16 cellular contexts compared by ENCODE assay signal in the genomic region with DNA sequence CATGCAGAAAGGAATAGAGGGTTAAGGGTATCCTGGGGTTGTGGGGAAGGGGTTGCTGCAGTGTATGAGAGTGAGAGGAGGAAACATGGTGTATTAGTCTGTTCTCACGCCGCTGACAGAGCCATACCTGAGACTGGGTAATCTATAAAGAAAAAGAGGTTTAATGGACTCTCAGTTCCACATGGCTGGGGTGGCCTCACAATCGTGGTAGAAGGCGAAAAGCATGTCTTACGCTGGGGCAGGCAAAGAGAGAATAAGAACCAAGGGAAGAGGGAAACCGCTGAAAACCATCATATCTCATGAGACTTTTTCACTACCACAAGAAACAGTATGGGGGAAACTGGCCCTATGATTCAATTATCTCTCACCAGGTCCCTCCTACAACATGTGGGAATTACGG.
"Had no signal": no experiment of that assay in that cellular context is flagged by ENCODE, and none has a peak within 500 bp of the region (broad histone marks: within the 10 kb centered on the region; RNA-seq: fewer than 3 reads in every experiment).

No MANE protein-coding gene starts in this region.

- H3K27ac Mint-ChIP-seq: activated B cell treated with CpG ODN at 0.5 μM for 24 hours; activated CD4-positive, alpha-beta memory T cell treated with anti-CD3 and anti-CD28 coated beads, Interleukin-2, amount 10 ng/mL, durations not matched to agents 7 days and 5 days; activated CD8-positive, alpha-beta memory T cell treated with anti-CD3 and anti-CD28 coated beads, Interleukin-2, amount 10 ng/mL, durations not matched to agents 7 days and 5 days; activated T-helper 17 cell treated with anti-CD3 and anti-CD28 coated beads, Interleukin-2, amount 50 U/mL, for 72 hours; natural killer cell treated with Interleukin-12 subunit alpha and Interleukin-12 subunit beta and Interleukin-15 and Interleukin-18, amount 100 ng/mL, for 72 hours; stimulated activated naive B cell treated with anti-CD40 and anti-IgM and Interleukin-4, amounts not matched to agents 10 μg/mL and 1 μg/mL and 100 μg/mL, for 72 hours; T-helper 2 cell treated with Interferon-gamma antibody and Interleukin-4, amounts not matched to agents 5 μg/mL and 100 μg/mL, for 36 hours had no signal

- ATAC-seq: activated CD8-positive, alpha-beta memory T cell treated with anti-CD3 and anti-CD28 coated beads, Interleukin-2, amount 10 ng/mL, durations not matched to agents 7 days and 5 days; activated T-helper 17 cell treated with anti-CD3 and anti-CD28 coated beads, Interleukin-2, amount 50 U/mL, for 72 hours; lower lobe of right lung; natural killer cell treated with Interleukin-12 subunit alpha and Interleukin-12 subunit beta and Interleukin-15 and Interleukin-18, amount 100 ng/mL, for 72 hours; stimulated activated naive B cell treated with anti-CD40 and anti-IgM and Interleukin-4, amounts not matched to agents 10 μg/mL and 1 μg/mL and 100 μg/mL, for 72 hours had no signal

- H3K4me1 Mint-ChIP-seq: activated B cell treated with CpG ODN at 0.5 μM for 24 hours, brain had no signal

- H3K9me3 ChIP-seq: lower lobe of right lung had no signal

- H3K36me3 ChIP-seq: lower lobe of right lung had no signal

- H3K4me3 Mint-ChIP-seq: activated B cell treated with CpG ODN at 0.5 μM for 24 hours; activated CD4-positive, alpha-beta memory T cell treated with anti-CD3 and anti-CD28 coated beads, Interleukin-2, amount 10 ng/mL, durations not matched to agents 7 days and 5 days; activated CD8-positive, alpha-beta memory T cell treated with anti-CD3 and anti-CD28 coated beads, Interleukin-2, amount 10 ng/mL, durations not matched to agents 7 days and 5 days; activated T-helper 17 cell treated with anti-CD3 and anti-CD28 coated beads, Interleukin-2, amount 50 U/mL, for 72 hours; brain; natural killer cell treated with Interleukin-12 subunit alpha and Interleukin-12 subunit beta and Interleukin-15 and Interleukin-18, amount 100 ng/mL, for 72 hours; stimulated activated naive B cell treated with anti-CD40 and anti-IgM and Interleukin-4, amounts not matched to agents 10 μg/mL and 1 μg/mL and 100 μg/mL, for 72 hours; T-helper 2 cell treated with Interferon-gamma antibody and Interleukin-4, amounts not matched to agents 5 μg/mL and 100 μg/mL, for 36 hours had no signal

- H3K27ac ChIP-seq: dorsolateral prefrontal cortex, lower lobe of right lung had no signal

- H3K27me3 Mint-ChIP-seq: activated B cell treated with CpG ODN at 0.5 μM for 24 hours; activated CD4-positive, alpha-beta memory T cell treated with anti-CD3 and anti-CD28 coated beads, Interleukin-2, amount 10 ng/mL, durations not matched to agents 7 days and 5 days; activated CD8-positive, alpha-beta memory T cell treated with anti-CD3 and anti-CD28 coated beads, Interleukin-2, amount 10 ng/mL, durations not matched to agents 7 days and 5 days; activated T-helper 17 cell treated with anti-CD3 and anti-CD28 coated beads, Interleukin-2, amount 50 U/mL, for 72 hours; brain; natural killer cell treated with Interleukin-12 subunit alpha and Interleukin-12 subunit beta and Interleukin-15 and Interleukin-18, amount 100 ng/mL, for 72 hours; stimulated activated naive B cell treated with anti-CD40 and anti-IgM and Interleukin-4, amounts not matched to agents 10 μg/mL and 1 μg/mL and 100 μg/mL, for 72 hours had no signal

- H3K4me3 ChIP-seq: dorsolateral prefrontal cortex, lower lobe of right lung had no signal

- DNase-seq: activated B cell treated with CpG ODN at 0.5 μM for 24 hours; activated CD4-positive, alpha-beta memory T cell treated with anti-CD3 and anti-CD28 coated beads, Interleukin-2, amount 10 ng/mL, durations not matched to agents 7 days and 5 days; activated CD4-positive, alpha-beta T cell treated with anti-CD3 and anti-CD28 coated beads for 4 hours; activated CD8-positive, alpha-beta memory T cell treated with anti-CD3 and anti-CD28 coated beads, Interleukin-2, amount 10 ng/mL, durations not matched to agents 7 days and 5 days; activated naive CD4-positive, alpha-beta T cell treated with Interleukin-2 at 50 U/mL for 16 hours; caudate nucleus; dorsolateral prefrontal cortex; foreskin melanocyte; lower lobe of right lung; stimulated activated naive B cell treated with anti-CD40 and anti-IgM and Interleukin-4, amounts not matched to agents 10 μg/mL and 1 μg/mL and 100 μg/mL, for 72 hours had no signal

- H3K36me3 Mint-ChIP-seq: activated CD8-positive, alpha-beta memory T cell treated with anti-CD3 and anti-CD28 coated beads, Interleukin-2, amount 10 ng/mL, durations not matched to agents 7 days and 5 days; natural killer cell treated with Interleukin-12 subunit alpha and Interleukin-12 subunit beta and Interleukin-15 and Interleukin-18, amount 100 ng/mL, for 72 hours had no signal

- H3K4me1 ChIP-seq: lower lobe of right lung had no signal

- H3K27me3 ChIP-seq: dorsolateral prefrontal cortex had no signal

- FAIRE-seq: keratinocyte, urothelium cell line had no signal

- H3K9me3 Mint-ChIP-seq: activated B cell treated with CpG ODN at 0.5 μM for 24 hours; activated CD4-positive, alpha-beta memory T cell treated with anti-CD3 and anti-CD28 coated beads, Interleukin-2, amount 10 ng/mL, durations not matched to agents 7 days and 5 days; activated T-helper 17 cell treated with anti-CD3 and anti-CD28 coated beads, Interleukin-2, amount 50 U/mL, for 72 hours; brain; natural killer cell treated with Interleukin-12 subunit alpha and Interleukin-12 subunit beta and Interleukin-15 and Interleukin-18, amount 100 ng/mL, for 72 hours; T-helper 2 cell treated with Interferon-gamma antibody and Interleukin-4, amounts not matched to agents 5 μg/mL and 100 μg/mL, for 36 hours had no signal
